ENCODE assay signal across 8 cellular contexts in genomic region chr4:153151535-153152452, GRCh38. TPM values are rescaled to one million over a fixed set of nuclear protein-coding genes. Genes with fewer than 3 reads are reported as not detected.
DNase-seq lines count a peak whose midpoint lies in the region; ATAC-seq, FAIRE-seq and TF ChIP-seq lines count a peak whose summit lies in the region.

No MANE protein-coding gene starts in this region.

- no peak overlapping the region for H2BK5ac ChIP-seq in mesendoderm (ENCODE audit: low read length)

- H3K27me3 ChIP-seq in Peyer's patch: no peaks in the 10 kb centered on the region
- H3K27me3 ChIP-seq in mesendoderm (ENCODE audit: insufficient read depth, low read length, poor library complexity): no peaks in the 10 kb centered on the region

- no peak overlapping the region for H3K56ac ChIP-seq in mesendoderm (ENCODE audit: low read length)

- H3K36me3 ChIP-seq in Peyer's patch (no peaks in the 10 kb centered on the region), mesendoderm (ENCODE audit: control insufficient read depth, insufficient read depth, low read length) (no peaks in the 10 kb centered on the region)

- H2BK15ac ChIP-seq in mesendoderm (replicated peaks; ENCODE audit: low read depth): no peak overlapping the region

- no peak overlapping the region for H4K8ac ChIP-seq in mesendoderm (ENCODE audit: low read depth, low read length)

- peak; percentile 42 for FAIRE-seq in GM12892 (lab: Jason Lieb, UNC)

- no peak overlapping the region for H3K4ac ChIP-seq in mesendoderm (ENCODE audit: low read depth, low read length)

- H3K79me2 ChIP-seq in mesendoderm (ENCODE audit: control insufficient read depth, insufficient read depth, low read length): no peaks in the 10 kb centered on the region

- H3K4me3 ChIP-seq in Peyer's patch: peak overlapping the region in 2 of 4 donors; percentile 54 to 68
- no peak overlapping the region for H3K4me3 ChIP-seq in mesendoderm (ENCODE audit: low read length)

- no peak overlapping the region for H2BK120ac ChIP-seq in mesendoderm (ENCODE audit: low read depth, low read length)

- no peak overlapping the region for H3K18ac ChIP-seq in mesendoderm (ENCODE audit: low read length)

- DNase-seq in GM12892 (ENCODE audit: insufficient read length) (peak; percentile 21), LoVo (ENCODE audit: low spot score) (peak; percentile 82), Peyer's patch (peak in 2 of 3 donors; percentile 68 to 78), dermis blood vessel endothelial cell (peak; percentile 42), mesendoderm (peak; percentile 96), substantia nigra (lab: John Stamatoyannopoulos, UW) (peak in 38 of 49 donors; percentile 4 to 84 (median 50)), H4 (ENCODE audit: low spot score) (no peak)

- no peaks in the 10 kb centered on the region for H3K79me1 ChIP-seq in mesendoderm (ENCODE audit: low read length)

- no peak overlapping the region for H3K9ac ChIP-seq in mesendoderm (ENCODE audit: low read length)

- no peak for TF ChIP-seq CTCF in Peyer's patch (IDR thresholded peaks at IDR 0.05)

- H2AK5ac ChIP-seq in mesendoderm (ENCODE audit: low read length): no peak overlapping the region

- no peak overlapping the region for H3K4me2 ChIP-seq in mesendoderm (ENCODE audit: low read length)

- H3K23ac ChIP-seq in mesendoderm (ENCODE audit: low read length): no peak overlapping the region

- H4K5ac ChIP-seq in mesendoderm (ENCODE audit: low read length): no peak overlapping the region

- WGBS in mesendoderm (ENCODE audit: extremely low coverage, insufficient coverage, low lambda C conversion rate): no CpG with 5 or more reads among the region's 31 CpGs

- peaks cover 0 to 23% (median 17%) of the 10 kb centered on the region in 4 donors for H3K4me1 ChIP-seq in Peyer's patch
- peaks cover 19% of the 10 kb centered on the region for H3K4me1 ChIP-seq in mesendoderm (ENCODE audit: control insufficient read depth, low read depth, low read length)

- no peak overlapping the region for H3K27ac ChIP-seq in Peyer's patch
- H3K27ac ChIP-seq in mesendoderm (ENCODE audit: low read depth, low read length): no peak overlapping the region
- H3K27ac ChIP-seq in substantia nigra (ENCODE audit: low read depth, low read length, poor library complexity, severe bottlenecking): peak overlapping the region; percentile 51

- H3K9me3 ChIP-seq in Peyer's patch: no peaks in the 10 kb centered on the region

- TF ChIP-seq POLR2A in GM12892 (IDR thresholded peaks at IDR 0.05; ENCODE audit: low read depth, low read length): no peak
- TF ChIP-seq POLR2A in Peyer's patch (IDR thresholded peaks at IDR 0.05): no peak

- no peak for ATAC-seq in HG02623 (IDR thresholded peaks at IDR 0.05; ENCODE audit: unreplicated experiment)

RNA-seq across cellular contexts. Expression of gene TRIM2, which starts 52.4 kb away (rescaled TPM):
- polyA plus RNA-seq in GM12892 (2012; ENCODE audit: missing spikeins): 0.08 TPM
- total RNA-seq in Peyer's patch (100 to 1,000 TPM in 3 of 4 donors, 10 to 100 TPM in 1; 58.6 to 158 (median 144) TPM), dermis blood vessel endothelial cell (8.6 and 12.6 TPM in 2 replicates)
- polyA plus RNA-seq in mesendoderm (2013, experiment 1 of 2): 13.0 TPM
- 13.2 TPM for polyA plus RNA-seq in mesendoderm (2013, experiment 2 of 2)
- 16.5 and 22.0 TPM in 2 replicates for total RNA-seq in H4 (2014; rRNA removed; shearing (Covaris generic))
